Comparison of ENCODE assay signal across 1 cellular context in the genomic region with DNA sequence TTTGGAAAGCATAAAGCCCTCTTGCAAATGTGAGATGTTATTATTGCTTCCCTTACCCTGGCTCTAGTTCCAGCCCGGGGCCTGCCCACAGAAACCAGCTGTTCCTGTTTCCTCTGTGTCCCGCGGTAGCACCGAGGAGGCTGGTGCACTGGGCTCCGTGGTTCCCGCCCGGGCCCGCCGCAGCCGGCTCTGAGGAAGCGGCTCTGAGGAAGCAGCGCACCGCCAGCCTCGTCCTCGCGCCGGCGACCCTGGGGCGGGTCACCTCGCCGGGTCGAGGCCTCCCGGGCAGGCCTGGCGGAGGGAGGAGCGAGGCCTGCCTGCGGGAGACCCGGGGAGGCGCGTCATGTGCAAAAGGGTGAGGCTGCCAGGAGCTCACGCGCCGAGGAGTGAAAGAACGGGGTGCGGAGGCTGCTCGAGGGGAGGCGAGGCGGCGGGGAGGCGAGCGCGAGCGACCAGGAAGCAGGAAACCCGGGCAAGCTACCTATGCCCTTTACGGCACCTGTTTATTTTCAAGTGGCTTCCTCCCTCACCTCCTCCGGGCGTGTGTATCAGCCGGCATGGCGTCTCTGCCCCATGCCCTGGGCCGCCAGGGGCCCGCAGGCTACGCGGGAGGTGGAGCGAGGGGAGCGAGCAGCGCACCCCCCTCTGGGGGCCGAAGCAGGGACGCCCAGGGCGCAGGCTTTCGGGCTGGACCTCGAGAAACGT.
TF ChIP-seq lines count a peak whose summit lies in the region.

No MANE protein-coding gene starts in this region.

TF ChIP-seq in GM12878, 131 proteins besides CTCF, POLR2A, EP300 and RAD21 (continued from another document):
- peak; percentile 54 for TF ChIP-seq MYC (IDR thresholded peaks at IDR 0.05; ENCODE audit: insufficient read depth, insufficient read length, insufficient replicate concordance, low read length, severe bottlenecking)
- TF ChIP-seq IKZF1 (conservative IDR thresholded peaks at IDR 0.05), result peak; percentile 40
- 0 out of 2 replicates have a peak, but pooled peaks have one; percentile 27 for TF ChIP-seq POLR2AphosphoS5 (IDR thresholded peaks at IDR 0.05; ENCODE audit: low read length)
- no peak for TF ChIP-seq LARP7 (IDR thresholded peaks at IDR 0.05)
- no peak for TF ChIP-seq NR2C1 (IDR thresholded peaks at IDR 0.05)
- no peak for TF ChIP-seq MTA2 (IDR thresholded peaks at IDR 0.05; ENCODE audit: low read depth)
- TF ChIP-seq NR2F1 (conservative IDR thresholded peaks at IDR 0.05), result 0 out of 2 replicates have a peak, but pooled peaks have one; percentile 35
- no peak for TF ChIP-seq RFX5 (IDR thresholded peaks at IDR 0.05; ENCODE audit: low read depth, low read length)
- no peak for TF ChIP-seq RUNX3 (IDR thresholded peaks at IDR 0.05; ENCODE audit: low read length)
- peak; percentile 51; the same call in 1 of the 2 replicates for TF ChIP-seq GATAD2B (conservative IDR thresholded peaks at IDR 0.05; ENCODE audit: low read depth)
- TF ChIP-seq MYB (IDR thresholded peaks at IDR 0.05; ENCODE audit: borderline replicate concordance, low read depth, low read length), result no peak
- TF ChIP-seq, protein P1, sequence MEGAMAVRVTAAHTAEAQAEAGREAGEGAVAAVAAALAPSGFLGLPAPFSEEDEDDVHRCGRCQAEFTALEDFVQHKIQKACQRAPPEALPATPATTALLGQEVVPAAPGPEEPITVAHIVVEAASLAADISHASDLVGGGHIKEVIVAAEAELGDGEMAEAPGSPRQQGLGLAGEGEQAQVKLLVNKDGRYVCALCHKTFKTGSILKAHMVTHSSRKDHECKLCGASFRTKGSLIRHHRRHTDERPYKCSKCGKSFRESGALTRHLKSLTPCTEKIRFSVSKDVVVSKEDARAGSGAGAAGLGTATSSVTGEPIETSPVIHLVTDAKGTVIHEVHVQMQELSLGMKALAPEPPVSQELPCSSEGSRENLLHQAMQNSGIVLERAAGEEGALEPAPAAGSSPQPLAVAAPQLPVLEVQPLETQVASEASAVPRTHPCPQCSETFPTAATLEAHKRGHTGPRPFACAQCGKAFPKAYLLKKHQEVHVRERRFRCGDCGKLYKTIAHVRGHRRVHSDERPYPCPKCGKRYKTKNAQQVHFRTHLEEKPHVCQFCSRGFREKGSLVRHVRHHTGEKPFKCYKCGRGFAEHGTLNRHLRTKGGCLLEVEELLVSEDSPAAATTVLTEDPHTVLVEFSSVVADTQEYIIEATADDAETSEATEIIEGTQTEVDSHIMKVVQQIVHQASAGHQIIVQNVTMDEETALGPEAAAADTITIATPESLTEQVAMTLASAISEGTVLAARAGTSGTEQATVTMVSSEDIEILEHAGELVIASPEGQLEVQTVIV (IDR thresholded peaks at IDR 0.05; ENCODE audit: borderline replicate concordance, partially characterized antibody), result no peak
- TF ChIP-seq, protein P2, sequence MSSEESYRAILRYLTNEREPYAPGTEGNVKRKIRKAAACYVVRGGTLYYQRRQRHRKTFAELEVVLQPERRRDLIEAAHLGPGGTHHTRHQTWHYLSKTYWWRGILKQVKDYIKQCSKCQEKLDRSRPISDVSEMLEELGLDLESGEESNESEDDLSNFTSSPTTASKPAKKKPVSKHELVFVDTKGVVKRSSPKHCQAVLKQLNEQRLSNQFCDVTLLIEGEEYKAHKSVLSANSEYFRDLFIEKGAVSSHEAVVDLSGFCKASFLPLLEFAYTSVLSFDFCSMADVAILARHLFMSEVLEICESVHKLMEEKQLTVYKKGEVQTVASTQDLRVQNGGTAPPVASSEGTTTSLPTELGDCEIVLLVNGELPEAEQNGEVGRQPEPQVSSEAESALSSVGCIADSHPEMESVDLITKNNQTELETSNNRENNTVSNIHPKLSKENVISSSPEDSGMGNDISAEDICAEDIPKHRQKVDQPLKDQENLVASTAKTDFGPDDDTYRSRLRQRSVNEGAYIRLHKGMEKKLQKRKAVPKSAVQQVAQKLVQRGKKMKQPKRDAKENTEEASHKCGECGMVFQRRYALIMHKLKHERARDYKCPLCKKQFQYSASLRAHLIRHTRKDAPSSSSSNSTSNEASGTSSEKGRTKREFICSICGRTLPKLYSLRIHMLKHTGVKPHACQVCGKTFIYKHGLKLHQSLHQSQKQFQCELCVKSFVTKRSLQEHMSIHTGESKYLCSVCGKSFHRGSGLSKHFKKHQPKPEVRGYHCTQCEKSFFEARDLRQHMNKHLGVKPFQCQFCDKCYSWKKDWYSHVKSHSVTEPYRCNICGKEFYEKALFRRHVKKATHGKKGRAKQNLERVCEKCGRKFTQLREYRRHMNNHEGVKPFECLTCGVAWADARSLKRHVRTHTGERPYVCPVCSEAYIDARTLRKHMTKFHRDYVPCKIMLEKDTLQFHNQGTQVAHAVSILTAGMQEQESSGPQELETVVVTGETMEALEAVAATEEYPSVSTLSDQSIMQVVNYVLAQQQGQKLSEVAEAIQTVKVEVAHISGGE (CRISPR knock-in tag; IDR thresholded peaks at IDR 0.05), result 0 out of 2 replicates have a peak, but pooled peaks have one; percentile 13
- 0 out of 2 replicates have a peak, but pooled peaks have one; percentile 24 for TF ChIP-seq EED (IDR thresholded peaks at IDR 0.05; ENCODE audit: low read depth)
- TF ChIP-seq NFYA (IDR thresholded peaks at IDR 0.05; ENCODE audit: borderline replicate concordance, low read depth, low read length), result no peak
- no peak for TF ChIP-seq EZH2 (IDR thresholded peaks at IDR 0.05; ENCODE audit: borderline replicate concordance, control insufficient read depth, low read depth, low read length)
- TF ChIP-seq EGR1 (IDR thresholded peaks at IDR 0.05; ENCODE audit: borderline replicate concordance in 1 of 2, low read depth in 2 of 2, low read length in 2 of 2), result no peak
- no peak for TF ChIP-seq ZSCAN29 (IDR thresholded peaks at IDR 0.05)
- TF ChIP-seq BRCA1 (IDR thresholded peaks at IDR 0.05; ENCODE audit: low read depth, low read length), result no peak
- no peak for TF ChIP-seq NFXL1 (IDR thresholded peaks at IDR 0.05; ENCODE audit: borderline replicate concordance)
- TF ChIP-seq CEBPB (IDR thresholded peaks at IDR 0.05; ENCODE audit: borderline replicate concordance in 1 of 2, low read depth in 2 of 2, low read length in 2 of 2), result no peak
- TF ChIP-seq, protein P3, sequence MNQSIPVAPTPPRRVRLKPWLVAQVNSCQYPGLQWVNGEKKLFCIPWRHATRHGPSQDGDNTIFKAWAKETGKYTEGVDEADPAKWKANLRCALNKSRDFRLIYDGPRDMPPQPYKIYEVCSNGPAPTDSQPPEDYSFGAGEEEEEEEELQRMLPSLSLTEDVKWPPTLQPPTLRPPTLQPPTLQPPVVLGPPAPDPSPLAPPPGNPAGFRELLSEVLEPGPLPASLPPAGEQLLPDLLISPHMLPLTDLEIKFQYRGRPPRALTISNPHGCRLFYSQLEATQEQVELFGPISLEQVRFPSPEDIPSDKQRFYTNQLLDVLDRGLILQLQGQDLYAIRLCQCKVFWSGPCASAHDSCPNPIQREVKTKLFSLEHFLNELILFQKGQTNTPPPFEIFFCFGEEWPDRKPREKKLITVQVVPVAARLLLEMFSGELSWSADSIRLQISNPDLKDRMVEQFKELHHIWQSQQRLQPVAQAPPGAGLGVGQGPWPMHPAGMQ (IDR thresholded peaks at IDR 0.05; ENCODE audit: borderline replicate concordance), result no peak
